Comparison of ENCODE assay signal across 1 cellular context in the genomic region with DNA sequence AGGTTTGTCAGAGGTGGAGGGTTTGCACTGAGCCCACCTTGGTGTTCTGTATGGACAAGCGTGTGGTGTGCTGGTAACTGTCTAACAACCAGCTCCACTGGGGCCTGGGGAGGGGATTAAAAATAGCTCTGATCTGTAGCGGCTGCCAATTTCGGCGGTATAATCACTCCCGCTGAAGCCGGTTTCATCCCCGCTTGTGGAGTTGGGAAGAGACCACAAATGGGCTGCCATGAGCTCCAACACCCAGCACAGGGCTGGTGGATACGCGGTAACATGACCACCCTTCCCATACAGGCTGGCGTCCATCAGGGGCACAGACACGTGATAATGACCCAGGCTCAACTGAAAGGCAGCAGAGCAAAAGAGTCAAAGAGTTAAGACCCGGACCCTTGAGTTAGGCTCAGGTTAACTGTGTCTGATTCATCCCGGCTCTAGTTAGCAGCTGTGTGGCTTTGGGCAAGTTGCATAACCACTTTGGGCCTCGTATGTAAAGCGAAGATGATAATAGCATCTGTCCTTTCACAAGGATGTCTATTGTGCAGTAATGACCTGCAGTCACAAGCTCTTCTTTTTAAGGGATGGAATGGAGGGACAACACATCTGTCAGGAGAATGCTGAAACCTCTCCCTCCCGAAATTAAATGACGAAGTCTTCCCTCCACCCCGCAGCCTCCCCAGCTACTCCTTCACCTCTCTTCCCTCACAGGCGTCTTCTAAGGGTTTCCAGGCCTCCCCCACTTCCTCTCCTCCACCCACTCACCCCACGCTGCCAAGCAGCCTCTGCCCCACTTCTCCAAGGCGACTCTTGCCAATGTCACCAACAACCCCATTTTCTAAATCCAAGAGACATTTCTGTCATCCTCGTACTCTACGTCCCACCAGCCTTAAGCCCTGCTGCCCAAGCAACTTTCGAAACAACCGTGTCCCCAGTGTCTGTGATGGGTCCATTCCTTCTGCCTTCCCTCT.
TF ChIP-seq lines count a peak whose summit lies in the region.

No MANE protein-coding gene starts in this region.

TF ChIP-seq in WTC11, 78 proteins besides CTCF, POLR2A, EP300 and RAD21 (continued from another document):
- TF ChIP-seq, protein P1, sequence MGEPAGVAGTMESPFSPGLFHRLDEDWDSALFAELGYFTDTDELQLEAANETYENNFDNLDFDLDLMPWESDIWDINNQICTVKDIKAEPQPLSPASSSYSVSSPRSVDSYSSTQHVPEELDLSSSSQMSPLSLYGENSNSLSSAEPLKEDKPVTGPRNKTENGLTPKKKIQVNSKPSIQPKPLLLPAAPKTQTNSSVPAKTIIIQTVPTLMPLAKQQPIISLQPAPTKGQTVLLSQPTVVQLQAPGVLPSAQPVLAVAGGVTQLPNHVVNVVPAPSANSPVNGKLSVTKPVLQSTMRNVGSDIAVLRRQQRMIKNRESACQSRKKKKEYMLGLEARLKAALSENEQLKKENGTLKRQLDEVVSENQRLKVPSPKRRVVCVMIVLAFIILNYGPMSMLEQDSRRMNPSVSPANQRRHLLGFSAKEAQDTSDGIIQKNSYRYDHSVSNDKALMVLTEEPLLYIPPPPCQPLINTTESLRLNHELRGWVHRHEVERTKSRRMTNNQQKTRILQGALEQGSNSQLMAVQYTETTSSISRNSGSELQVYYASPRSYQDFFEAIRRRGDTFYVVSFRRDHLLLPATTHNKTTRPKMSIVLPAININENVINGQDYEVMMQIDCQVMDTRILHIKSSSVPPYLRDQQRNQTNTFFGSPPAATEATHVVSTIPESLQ (CRISPR knock-in tag; IDR thresholded peaks at IDR 0.05) = no peak
- TF ChIP-seq TEAD1 (CRISPR knock-in tag; IDR thresholded peaks at IDR 0.05) (no peak), RELA (CRISPR knock-in tag; IDR thresholded peaks at IDR 0.05; ENCODE audit: borderline replicate concordance) (no peak), MXD4 (CRISPR knock-in tag; IDR thresholded peaks at IDR 0.05; ENCODE audit: borderline replicate concordance) (no peak), ZNF317 (CRISPR knock-in tag; IDR thresholded peaks at IDR 0.05; ENCODE audit: borderline replicate concordance, low read depth) (no peak), ZNF416 (CRISPR knock-in tag; IDR thresholded peaks at IDR 0.05) (no peak), ZBTB21 (CRISPR knock-in tag; IDR thresholded peaks at IDR 0.05; ENCODE audit: borderline replicate concordance) (no peak), SMAD3 (CRISPR knock-in tag; IDR thresholded peaks at IDR 0.05; ENCODE audit: borderline replicate concordance) (no peak)
- TF ChIP-seq, protein P2, sequence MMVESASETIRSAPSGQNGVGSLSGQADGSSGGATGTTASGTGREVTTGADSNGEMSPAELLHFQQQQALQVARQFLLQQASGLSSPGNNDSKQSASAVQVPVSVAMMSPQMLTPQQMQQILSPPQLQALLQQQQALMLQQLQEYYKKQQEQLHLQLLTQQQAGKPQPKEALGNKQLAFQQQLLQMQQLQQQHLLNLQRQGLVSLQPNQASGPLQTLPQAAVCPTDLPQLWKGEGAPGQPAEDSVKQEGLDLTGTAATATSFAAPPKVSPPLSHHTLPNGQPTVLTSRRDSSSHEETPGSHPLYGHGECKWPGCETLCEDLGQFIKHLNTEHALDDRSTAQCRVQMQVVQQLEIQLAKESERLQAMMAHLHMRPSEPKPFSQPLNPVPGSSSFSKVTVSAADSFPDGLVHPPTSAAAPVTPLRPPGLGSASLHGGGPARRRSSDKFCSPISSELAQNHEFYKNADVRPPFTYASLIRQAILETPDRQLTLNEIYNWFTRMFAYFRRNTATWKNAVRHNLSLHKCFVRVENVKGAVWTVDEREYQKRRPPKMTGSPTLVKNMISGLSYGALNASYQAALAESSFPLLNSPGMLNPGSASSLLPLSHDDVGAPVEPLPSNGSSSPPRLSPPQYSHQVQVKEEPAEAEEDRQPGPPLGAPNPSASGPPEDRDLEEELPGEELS (CRISPR knock-in tag; IDR thresholded peaks at IDR 0.05) = no peak
- TF ChIP-seq, protein P3, sequence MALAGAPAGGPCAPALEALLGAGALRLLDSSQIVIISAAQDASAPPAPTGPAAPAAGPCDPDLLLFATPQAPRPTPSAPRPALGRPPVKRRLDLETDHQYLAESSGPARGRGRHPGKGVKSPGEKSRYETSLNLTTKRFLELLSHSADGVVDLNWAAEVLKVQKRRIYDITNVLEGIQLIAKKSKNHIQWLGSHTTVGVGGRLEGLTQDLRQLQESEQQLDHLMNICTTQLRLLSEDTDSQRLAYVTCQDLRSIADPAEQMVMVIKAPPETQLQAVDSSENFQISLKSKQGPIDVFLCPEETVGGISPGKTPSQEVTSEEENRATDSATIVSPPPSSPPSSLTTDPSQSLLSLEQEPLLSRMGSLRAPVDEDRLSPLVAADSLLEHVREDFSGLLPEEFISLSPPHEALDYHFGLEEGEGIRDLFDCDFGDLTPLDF (CRISPR knock-in tag; IDR thresholded peaks at IDR 0.05) = no peak
- TF ChIP-seq, protein P4, sequence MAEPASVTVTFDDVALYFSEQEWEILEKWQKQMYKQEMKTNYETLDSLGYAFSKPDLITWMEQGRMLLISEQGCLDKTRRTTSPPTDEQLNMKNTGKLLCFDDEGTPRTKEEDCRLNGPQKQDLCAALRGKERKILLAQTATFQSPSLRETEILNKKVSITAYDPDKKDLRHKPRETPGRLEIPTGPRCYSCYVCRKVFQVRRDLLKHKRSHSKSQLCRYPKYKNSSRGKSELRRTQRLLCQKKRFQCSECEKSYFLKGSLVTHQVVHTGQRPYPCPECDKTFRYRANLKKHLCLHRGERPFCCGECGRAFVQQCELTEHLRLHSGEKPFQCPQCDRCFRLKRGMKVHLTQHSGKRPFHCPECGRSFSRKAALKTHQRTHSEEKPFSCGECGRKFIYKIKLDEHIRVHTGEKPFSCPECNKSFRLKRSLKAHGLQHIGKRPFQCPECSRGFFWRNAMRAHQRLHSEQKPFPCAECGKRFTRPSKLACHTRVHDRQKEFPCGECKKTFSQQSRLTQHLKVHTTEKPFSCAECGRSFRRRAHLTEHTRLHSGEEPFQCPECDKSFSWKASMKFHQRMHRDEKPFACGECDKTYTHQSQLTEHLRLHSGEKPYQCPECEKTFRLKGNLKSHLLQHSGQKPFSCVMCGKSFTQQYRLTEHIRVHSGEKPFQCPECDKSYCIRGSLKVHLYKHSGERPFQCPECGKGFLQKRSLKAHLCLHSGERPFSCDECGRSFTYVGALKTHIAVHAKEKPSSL (CRISPR knock-in tag; conservative IDR thresholded peaks at IDR 0.05) = no peak
- TF ChIP-seq, protein P5, sequence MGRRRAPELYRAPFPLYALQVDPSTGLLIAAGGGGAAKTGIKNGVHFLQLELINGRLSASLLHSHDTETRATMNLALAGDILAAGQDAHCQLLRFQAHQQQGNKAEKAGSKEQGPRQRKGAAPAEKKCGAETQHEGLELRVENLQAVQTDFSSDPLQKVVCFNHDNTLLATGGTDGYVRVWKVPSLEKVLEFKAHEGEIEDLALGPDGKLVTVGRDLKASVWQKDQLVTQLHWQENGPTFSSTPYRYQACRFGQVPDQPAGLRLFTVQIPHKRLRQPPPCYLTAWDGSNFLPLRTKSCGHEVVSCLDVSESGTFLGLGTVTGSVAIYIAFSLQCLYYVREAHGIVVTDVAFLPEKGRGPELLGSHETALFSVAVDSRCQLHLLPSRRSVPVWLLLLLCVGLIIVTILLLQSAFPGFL (CRISPR knock-in tag; IDR thresholded peaks at IDR 0.05; ENCODE audit: borderline replicate concordance) = no peak
- TF ChIP-seq, protein P6, sequence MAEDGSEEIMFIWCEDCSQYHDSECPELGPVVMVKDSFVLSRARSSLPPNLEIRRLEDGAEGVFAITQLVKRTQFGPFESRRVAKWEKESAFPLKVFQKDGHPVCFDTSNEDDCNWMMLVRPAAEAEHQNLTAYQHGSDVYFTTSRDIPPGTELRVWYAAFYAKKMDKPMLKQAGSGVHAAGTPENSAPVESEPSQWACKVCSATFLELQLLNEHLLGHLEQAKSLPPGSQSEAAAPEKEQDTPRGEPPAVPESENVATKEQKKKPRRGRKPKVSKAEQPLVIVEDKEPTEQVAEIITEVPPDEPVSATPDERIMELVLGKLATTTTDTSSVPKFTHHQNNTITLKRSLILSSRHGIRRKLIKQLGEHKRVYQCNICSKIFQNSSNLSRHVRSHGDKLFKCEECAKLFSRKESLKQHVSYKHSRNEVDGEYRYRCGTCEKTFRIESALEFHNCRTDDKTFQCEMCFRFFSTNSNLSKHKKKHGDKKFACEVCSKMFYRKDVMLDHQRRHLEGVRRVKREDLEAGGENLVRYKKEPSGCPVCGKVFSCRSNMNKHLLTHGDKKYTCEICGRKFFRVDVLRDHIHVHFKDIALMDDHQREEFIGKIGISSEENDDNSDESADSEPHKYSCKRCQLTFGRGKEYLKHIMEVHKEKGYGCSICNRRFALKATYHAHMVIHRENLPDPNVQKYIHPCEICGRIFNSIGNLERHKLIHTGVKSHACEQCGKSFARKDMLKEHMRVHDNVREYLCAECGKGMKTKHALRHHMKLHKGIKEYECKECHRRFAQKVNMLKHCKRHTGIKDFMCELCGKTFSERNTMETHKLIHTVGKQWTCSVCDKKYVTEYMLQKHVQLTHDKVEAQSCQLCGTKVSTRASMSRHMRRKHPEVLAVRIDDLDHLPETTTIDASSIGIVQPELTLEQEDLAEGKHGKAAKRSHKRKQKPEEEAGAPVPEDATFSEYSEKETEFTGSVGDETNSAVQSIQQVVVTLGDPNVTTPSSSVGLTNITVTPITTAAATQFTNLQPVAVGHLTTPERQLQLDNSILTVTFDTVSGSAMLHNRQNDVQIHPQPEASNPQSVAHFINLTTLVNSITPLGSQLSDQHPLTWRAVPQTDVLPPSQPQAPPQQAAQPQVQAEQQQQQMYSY (CRISPR knock-in tag; IDR thresholded peaks at IDR 0.05) = no peak
- TF ChIP-seq, protein P7, sequence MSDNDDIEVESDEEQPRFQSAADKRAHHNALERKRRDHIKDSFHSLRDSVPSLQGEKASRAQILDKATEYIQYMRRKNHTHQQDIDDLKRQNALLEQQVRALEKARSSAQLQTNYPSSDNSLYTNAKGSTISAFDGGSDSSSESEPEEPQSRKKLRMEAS (CRISPR knock-in tag; IDR thresholded peaks at IDR 0.05) = no peak
